ENCODE assay signal across 26 cellular contexts in genomic region chr3:155012584-155012983, GRCh38.
"Had no signal": no experiment of that assay in that cellular context is flagged by ENCODE, and none has a peak within 500 bp of the region (broad histone marks: within the 10 kb centered on the region; RNA-seq: fewer than 3 reads in every experiment).

No MANE protein-coding gene starts in this region.

- DNase-seq: activated CD4-positive, alpha-beta T cell treated with anti-CD3 and anti-CD28 coated beads for 4 hours; activated CD4-positive, alpha-beta T cell treated with anti-CD3 and anti-CD28 coated beads, Interleukin-2, amount 50 U/mL, for 48 hours; activated CD4-positive, CD25-positive, alpha-beta regulatory T cell; activated CD8-positive, alpha-beta memory T cell treated with anti-CD3 and anti-CD28 coated beads for 24 hours; activated effector memory CD4-positive, alpha-beta T cell treated with Interleukin-2 at 50 U/mL for 16 hours; activated naive CD4-positive, alpha-beta T cell treated with anti-CD3 and anti-CD28 coated beads for 36 hours; amygdala; central memory CD4-positive, alpha-beta T cell; dermis blood vessel endothelial cell; effector CD4-positive, alpha-beta T cell; foreskin keratinocyte; heart left ventricle; hypothalamus; kidney glomerular epithelial cell; lower lobe of right lung; mucosa of descending colon; right lobe of liver; stimulated activated CD4-positive, alpha-beta T cell treated with anti-CD3 and anti-CD28 coated beads, Interleukin-4, amount 100 ng/mL, for 1 hour; stimulated activated naive CD8-positive, alpha-beta T cell treated with anti-CD3 and anti-CD28 coated beads, Interleukin-15, Interleukin-2, amounts not matched to agents 100 U/mL and 50 U/mL, for 24 hours; testis; transverse colon had no signal

- ATAC-seq: foreskin keratinocyte; heart left ventricle; left lobe of liver; lower lobe of right lung; mucosa of descending colon; natural killer cell treated with Interleukin-12 subunit alpha and Interleukin-12 subunit beta and Interleukin-15 and Interleukin-18, amount 100 ng/mL, for 72 hours; right lobe of liver; stimulated activated naive CD8-positive, alpha-beta T cell treated with anti-CD3 and anti-CD28 coated beads, Interleukin-15, Interleukin-2, amounts not matched to agents 100 U/mL and 50 U/mL, for 24 hours had no signal

- H3K27me3 Mint-ChIP-seq: natural killer cell treated with Interleukin-12 subunit alpha and Interleukin-12 subunit beta and Interleukin-15 and Interleukin-18, amount 100 ng/mL, for 72 hours had no signal

- H3K9me3 ChIP-seq: esophagus muscularis mucosa, heart left ventricle, lower lobe of right lung, mucosa of descending colon, right lobe of liver, testis, transverse colon had no signal

- H3K27ac Mint-ChIP-seq: activated naive CD4-positive, alpha-beta T cell treated with anti-CD3 and anti-CD28 coated beads for 36 hours; natural killer cell treated with Interleukin-12 subunit alpha and Interleukin-12 subunit beta and Interleukin-15 and Interleukin-18, amount 100 ng/mL, for 72 hours had no signal

- H3K4me1 ChIP-seq: esophagus muscularis mucosa, foreskin keratinocyte, heart left ventricle, lower lobe of right lung, right lobe of liver, testis, transverse colon had no signal

- H3K36me3 Mint-ChIP-seq: natural killer cell treated with Interleukin-12 subunit alpha and Interleukin-12 subunit beta and Interleukin-15 and Interleukin-18, amount 100 ng/mL, for 72 hours had no signal

- H3K4me3 ChIP-seq: esophagus muscularis mucosa, heart left ventricle, lower lobe of right lung, mucosa of descending colon, right lobe of liver, testis, transverse colon had no signal

- H3K4me3 Mint-ChIP-seq: activated naive CD4-positive, alpha-beta T cell treated with anti-CD3 and anti-CD28 coated beads for 36 hours; natural killer cell treated with Interleukin-12 subunit alpha and Interleukin-12 subunit beta and Interleukin-15 and Interleukin-18, amount 100 ng/mL, for 72 hours had no signal

- H3K36me3 ChIP-seq: esophagus muscularis mucosa, heart left ventricle, lower lobe of right lung, right lobe of liver, transverse colon had no signal

- FAIRE-seq: colon, urothelium cell line had no signal

- H3K27me3 ChIP-seq: esophagus muscularis mucosa, foreskin keratinocyte, heart left ventricle, right lobe of liver, testis, transverse colon had no signal

- H3K27ac ChIP-seq: esophagus muscularis mucosa, foreskin keratinocyte, heart left ventricle, lower lobe of right lung, right lobe of liver, testis, transverse colon had no signal
